In the genomic region with DNA sequence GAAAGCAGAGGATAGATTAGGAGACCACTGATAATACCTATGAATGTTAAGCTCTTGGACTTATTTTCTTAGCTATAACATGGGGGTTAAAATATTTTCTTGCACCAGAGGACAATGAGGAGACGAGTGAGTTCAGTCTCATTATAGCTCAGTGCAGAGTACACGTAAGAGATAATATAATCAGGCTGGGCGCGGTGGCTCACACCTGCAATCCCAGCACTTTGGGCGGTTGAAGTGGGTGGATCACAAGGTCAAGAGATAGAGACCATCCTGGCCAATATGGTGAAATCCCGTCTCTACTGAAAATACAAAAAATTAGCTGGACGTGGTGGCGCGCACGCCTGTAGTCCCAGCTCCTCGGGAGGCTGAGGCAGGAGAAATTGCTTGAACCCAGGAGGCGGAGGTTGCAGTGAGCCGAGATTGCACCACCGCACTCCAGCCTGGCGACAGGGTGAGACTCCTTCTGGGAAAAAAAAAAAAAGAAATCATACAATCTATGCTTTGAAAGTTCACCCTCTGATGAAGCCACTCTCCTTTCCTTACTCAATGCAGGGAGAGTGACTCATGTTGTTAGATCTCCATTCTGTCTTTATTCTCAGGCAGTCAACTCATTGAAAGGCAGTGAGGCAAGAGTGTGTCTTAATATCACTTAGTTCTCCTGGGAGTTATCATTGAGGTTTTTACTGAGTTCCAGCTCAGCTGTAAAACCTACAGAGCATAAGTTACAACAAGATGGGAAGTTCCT, we compare ENCODE assay signal across 13 cellular contexts.
DNase-seq lines count a peak whose midpoint lies in the region; TF ChIP-seq lines count a peak whose summit lies in the region.
"Had no signal": no experiment of that assay in that cellular context is flagged by ENCODE, and none has a peak within 500 bp of the region (broad histone marks: within the 10 kb centered on the region; RNA-seq: fewer than 3 reads in every experiment).

No MANE protein-coding gene starts in this region.

- H3K27me3 ChIP-seq in BJ (ENCODE audit: control insufficient read depth, insufficient read depth, low read length), result no peaks in the 10 kb centered on the region
- H3K27me3 ChIP-seq in mesendoderm (ENCODE audit: insufficient read depth, low read length, poor library complexity), result no peaks in the 10 kb centered on the region
- H3K27me3 ChIP-seq in effector memory CD4-positive, alpha-beta T cell (replicated peaks; ENCODE audit: control insufficient read depth, insufficient read depth, low read length, poor library complexity, severe bottlenecking), result no peaks in the 10 kb centered on the region

- no peak overlapping the region for H3K27ac Mint-ChIP-seq in activated CD4-positive, alpha-beta memory T cell treated with anti-CD3 and anti-CD28 coated beads for 36 hours
- H3K27ac Mint-ChIP-seq: mesothelial cell of epicardium had no signal

- POLR2A ChIA-PET in BJ (lab: Charles Lee), result no interaction called here
- POLR2A ChIA-PET in activated CD4-positive, alpha-beta memory T cell treated with anti-CD3 and anti-CD28 coated beads for 36 hours (lab: Charles Lee), result interaction anchor here (0.6 kb wide), 1 partner anchor 114 kb away, joined by 9 read pairs; no protein-coding TSS in a partner anchor

- H3K23ac ChIP-seq in mesendoderm (ENCODE audit: low read length), result no peak overlapping the region

- no peaks in the 10 kb centered on the region for H3K9me3 Mint-ChIP-seq in activated CD4-positive, alpha-beta memory T cell treated with anti-CD3 and anti-CD28 coated beads for 36 hours

- no peak for TF ChIP-seq CTCF in BJ (IDR thresholded peaks at IDR 0.05; ENCODE audit: insufficient read depth, low read depth, low read length)
- TF ChIP-seq CTCF in cardiac fibroblast (IDR thresholded peaks at IDR 0.05; ENCODE audit: low read depth, low read length), result no peak

- no peak overlapping the region for H2BK15ac ChIP-seq in mesendoderm (replicated peaks; ENCODE audit: low read depth)

- no peak overlapping the region for H3K56ac ChIP-seq in mesendoderm (ENCODE audit: low read length)

- H3K27me3 Mint-ChIP-seq in activated CD4-positive, alpha-beta memory T cell treated with anti-CD3 and anti-CD28 coated beads for 36 hours, result no peaks in the 10 kb centered on the region

- H3K36me3 ChIP-seq in BJ (ENCODE audit: control insufficient read depth, insufficient read depth, low read length), result no peaks in the 10 kb centered on the region
- no peaks in the 10 kb centered on the region for H3K36me3 ChIP-seq in mesendoderm (ENCODE audit: control insufficient read depth, insufficient read depth, low read length)
- peaks cover 26% of the 10 kb centered on the region for H3K36me3 ChIP-seq in effector memory CD4-positive, alpha-beta T cell (ENCODE audit: control insufficient read depth, insufficient read depth, low read length)

- no peaks in the 10 kb centered on the region for H3K9me3 ChIP-seq in effector memory CD4-positive, alpha-beta T cell (ENCODE audit: control insufficient read depth, low read length)

- CTCF ChIA-PET in BJ (lab: Yijun Ruan, JAX), result no interaction called here
- CTCF ChIA-PET in activated CD4-positive, alpha-beta memory T cell treated with anti-CD3 and anti-CD28 coated beads for 36 hours (lab: Charles Lee), result interaction anchor here (1.0 kb wide), 2 partner anchors 11 to 650 kb away, joined by 3 to 4 read pairs; no protein-coding TSS in a partner anchor

- H3K4ac ChIP-seq in mesendoderm (ENCODE audit: low read depth, low read length), result no peak overlapping the region

- no peaks in the 10 kb centered on the region for H3K79me1 ChIP-seq in mesendoderm (ENCODE audit: low read length)

- H4K5ac ChIP-seq in mesendoderm (ENCODE audit: low read length), result no peak overlapping the region

- no peak overlapping the region for H2AK5ac ChIP-seq in mesendoderm (ENCODE audit: low read length)

- no peaks in the 10 kb centered on the region for H3K4me1 ChIP-seq in mesendoderm (ENCODE audit: control insufficient read depth, low read depth, low read length)
- no peaks in the 10 kb centered on the region for H3K4me1 ChIP-seq in effector memory CD4-positive, alpha-beta T cell (ENCODE audit: control insufficient read depth, insufficient read depth, low read length, poor library complexity, severe bottlenecking)

- no peak overlapping the region for H3K18ac ChIP-seq in mesendoderm (ENCODE audit: low read length)

- intact Hi-C loops in activated CD4-positive, alpha-beta memory T cell treated with anti-CD3 and anti-CD28 coated beads for 36 hours (cut with micrococcal nuclease), result no loop called here

- H3K4me3 ChIP-seq in BJ (ENCODE audit: low read depth, low read length), result no peak overlapping the region
- H3K4me3 ChIP-seq in cardiac fibroblast (replicated peaks in 1 of 2; ENCODE audit: low read depth in 2 of 2, low read length in 2 of 2), result no peak overlapping the region
- H3K4me3 ChIP-seq in mesendoderm (ENCODE audit: low read length), result no peak overlapping the region
- H3K4me3 ChIP-seq in effector memory CD4-positive, alpha-beta T cell (ENCODE audit: insufficient read depth, low read depth, low read length, poor library complexity, severe bottlenecking), result no peak overlapping the region
- H3K4me3 ChIP-seq: smooth muscle cell had no signal

- H3K9ac ChIP-seq in mesendoderm (ENCODE audit: low read length), result no peak overlapping the region

- peaks cover 22% of the 10 kb centered on the region for H3K4me1 Mint-ChIP-seq in activated CD4-positive, alpha-beta memory T cell treated with anti-CD3 and anti-CD28 coated beads for 36 hours (ENCODE audit: low read depth)
- H3K4me1 Mint-ChIP-seq: mesothelial cell of epicardium had no signal

- H3K4me2 ChIP-seq in mesendoderm (ENCODE audit: low read length), result no peak overlapping the region
- H3K4me2 ChIP-seq: smooth muscle cell had no signal

- H3K79me2 ChIP-seq in mesendoderm (ENCODE audit: control insufficient read depth, insufficient read depth, low read length), result no peaks in the 10 kb centered on the region

- H4K8ac ChIP-seq in mesendoderm (ENCODE audit: low read depth, low read length), result no peak overlapping the region

- no peak overlapping the region for H2BK120ac ChIP-seq in mesendoderm (ENCODE audit: low read depth, low read length)

- no CpG with 5 or more reads among the region's 15 CpGs for whole genome bisulfite sequencing in mesendoderm (ENCODE audit: extremely low coverage, insufficient coverage, low lambda C conversion rate)

- no peak overlapping the region for H2BK5ac ChIP-seq in mesendoderm (ENCODE audit: low read length)

- DNase-seq in BJ (ENCODE audit: low read depth) (peak; percentile 4), M059J (ENCODE audit: low read depth) (peak; percentile 23), cardiac fibroblast (ENCODE audit: low read depth in 2 of 2) (peak; percentile 88 to 96), mesendoderm (peak; percentile 5), HUDEP-2 (lab: John Stamatoyannopoulos, UW; ENCODE audit: unreplicated experiment in 76 of 76) (no peak), UCSD-AML1 (lab: John Stamatoyannopoulos, UW; ENCODE audit: unreplicated experiment) (no peak)
- no peak for DNase-seq in activated CD4-positive, alpha-beta memory T cell treated with anti-CD3 and anti-CD28 coated beads for 36 hours
- DNase-seq in effector memory CD4-positive, alpha-beta T cell, result no peak
- DNase-seq: activated CD8-positive, alpha-beta memory T cell treated with anti-CD3 and anti-CD28 coated beads, Interleukin-2, amount 50 U/mL, for 4 hours; Karpas-422; NCI-H82 had no signal

- H3K4me3 Mint-ChIP-seq in activated CD4-positive, alpha-beta memory T cell treated with anti-CD3 and anti-CD28 coated beads for 36 hours, result no peak overlapping the region
- H3K4me3 Mint-ChIP-seq: mesothelial cell of epicardium had no signal

- H3K36me3 Mint-ChIP-seq in activated CD4-positive, alpha-beta memory T cell treated with anti-CD3 and anti-CD28 coated beads for 36 hours, result peaks cover 18% of the 10 kb centered on the region

- no peak overlapping the region for H3K27ac ChIP-seq in mesendoderm (ENCODE audit: low read depth, low read length)
- no peak overlapping the region for H3K27ac ChIP-seq in effector memory CD4-positive, alpha-beta T cell (ENCODE audit: insufficient read depth, low read length, poor library complexity, severe bottlenecking)

Comparison
In these comparisons a context has a peak if more than half of its experiments do, and no peak if none do; other contexts are left out.
1. DNase-seq: peak in BJ (single experiment), M059J (single experiment), cardiac fibroblast (2 of 2) and mesendoderm (single experiment); none in HUDEP-2 (0 of 76), activated CD4-positive, alpha-beta memory T cell treated with anti-CD3 and anti-CD28 coated beads for 36 hours (single experiment), effector memory CD4-positive, alpha-beta T cell (0 of 3) and UCSD-AML1 (single experiment).